13 cellular contexts compared by ENCODE assay signal in the genomic region with DNA sequence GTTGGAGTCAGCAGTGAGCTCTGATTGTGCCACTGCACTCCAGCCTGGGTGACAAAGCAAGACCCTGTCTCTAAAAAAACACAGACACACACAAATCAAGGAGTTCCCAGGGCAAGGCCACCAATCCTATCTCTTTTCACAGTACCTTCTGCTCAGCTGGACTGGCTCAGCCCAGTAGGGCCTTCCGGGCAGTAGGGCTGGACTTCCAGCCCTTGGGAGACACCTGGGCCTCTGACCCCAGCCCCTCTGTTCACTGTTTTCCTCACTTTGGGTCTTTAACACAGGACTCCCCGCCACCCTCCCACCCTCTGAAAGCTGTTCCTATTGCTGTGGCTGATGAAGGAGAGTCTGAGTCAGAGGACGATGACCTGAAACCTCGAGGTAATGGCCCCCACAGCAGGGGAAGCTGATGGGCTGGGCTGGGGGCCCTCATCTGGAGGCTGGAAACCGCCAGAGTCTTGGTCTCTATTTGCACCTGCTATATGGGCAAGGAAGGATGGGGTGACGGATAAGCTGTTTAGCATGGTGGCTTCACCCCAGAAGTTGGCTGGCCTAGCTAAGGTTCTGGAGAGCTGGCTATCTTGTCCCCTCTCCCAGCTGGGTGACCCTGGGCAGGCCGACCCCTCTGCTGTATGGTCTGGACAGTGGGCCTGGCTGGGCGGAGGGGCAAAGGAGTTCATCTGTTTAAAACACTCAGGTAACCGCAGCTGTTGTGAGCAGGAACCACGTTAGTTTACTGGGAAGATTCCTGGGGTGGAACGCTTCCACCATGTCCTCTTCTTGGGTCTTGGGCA. TPM values are rescaled to one million over a fixed set of nuclear protein-coding genes. Genes with fewer than 3 reads are reported as not detected.
DNase-seq lines count a peak whose midpoint lies in the region; ATAC-seq and TF ChIP-seq lines count a peak whose summit lies in the region.
"Had no signal": no experiment of that assay in that cellular context is flagged by ENCODE, and none has a peak within 500 bp of the region (broad histone marks: within the 10 kb centered on the region; RNA-seq: fewer than 3 reads in every experiment).

No MANE protein-coding gene starts in this region.

- no TSS peak for BruUV-seq in Caco-2 (replicated peaks; lab: Mats Ljungman, UMichigan)

- CTCF ChIA-PET in activated CD4-positive, alpha-beta memory T cell treated with anti-CD3 and anti-CD28 coated beads for 36 hours (lab: Charles Lee), result interaction anchor here (0.6 to 1.5 kb wide), 6 partner anchors 8 to 220 kb away, joined by 3 to 4 read pairs (median 3); no protein-coding TSS in a partner anchor
- CTCF ChIA-PET in Caco-2 (lab: Charles Lee), result interaction anchor here (0.6 kb wide), 1 partner anchor 705 kb away, joined by 4 read pairs; no protein-coding TSS in a partner anchor

- H3K4me2 ChIP-seq in BLaER1 treated with 17β-estradiol and CSF1 and Interleukin-3, amounts not matched to agents 10 nM and 100 nM, result peak overlapping the region in 8 of 11 experiments; percentile 65 to 85 (median 76); a peak in 12 of 22 replicates

- peak overlapping the region in 6 of 11 experiments; percentile 9 to 86 (median 76); a peak in 9 of 22 replicates for H3K27ac ChIP-seq in BLaER1 treated with 17β-estradiol and CSF1 and Interleukin-3, amounts not matched to agents 10 nM and 100 nM
- H3K27ac ChIP-seq: 22Rv1 had no signal

- no peaks in the 10 kb centered on the region for H3K9me3 Mint-ChIP-seq in activated CD4-positive, alpha-beta memory T cell treated with anti-CD3 and anti-CD28 coated beads for 36 hours
- no peaks in the 10 kb centered on the region for H3K9me3 Mint-ChIP-seq in activated naive CD8-positive, alpha-beta T cell treated with anti-CD3 and anti-CD28 coated beads, Interleukin-2, amount 10 ng/mL, durations not matched to agents 7 days and 5 days
- no peaks in the 10 kb centered on the region for H3K9me3 Mint-ChIP-seq in Caco-2 (ENCODE audit: unreplicated experiment)

- no peak for TF ChIP-seq CTCF in Caco-2 (IDR thresholded peaks at IDR 0.05; ENCODE audit: insufficient read depth in 1 of 2, low read depth in 1 of 2, low read length in 1 of 2, severe bottlenecking in 1 of 2, unreplicated experiment in 1 of 2)

- POLR2A ChIA-PET in activated CD4-positive, alpha-beta memory T cell treated with anti-CD3 and anti-CD28 coated beads for 36 hours (lab: Charles Lee), result interaction anchor here (0.7 to 1.4 kb wide), 3 partner anchors 9 to 173 kb away, joined by 3 to 5 read pairs (median 3); no protein-coding TSS in a partner anchor
- POLR2A ChIA-PET in activated naive CD8-positive, alpha-beta T cell treated with anti-CD3 and anti-CD28 coated beads, Interleukin-2, amount 10 ng/mL, durations not matched to agents 7 days and 5 days (lab: Charles Lee), result interaction anchor here (0.7 to 12.4 kb wide), 5 partner anchors 10 to 27 kb away, joined by 3 to 173 read pairs (median 4); no protein-coding TSS in a partner anchor
- POLR2A ChIA-PET in Caco-2 (lab: Charles Lee), result no interaction called here

- DNase-seq in NK-92 treated with Interleukin-12 subunit alpha and Interleukin-12 subunit beta, amount 100 ng/mL, for 24 hours (lab: John Stamatoyannopoulos, UW), result peak; percentile 25
- no peak for DNase-seq in NK-92 (lab: John Stamatoyannopoulos, UW; ENCODE audit: unreplicated experiment)
- peak; percentile 67 for DNase-seq in activated CD4-positive, alpha-beta memory T cell treated with anti-CD3 and anti-CD28 coated beads for 36 hours
- no peak for DNase-seq in activated naive CD8-positive, alpha-beta T cell treated with anti-CD3 and anti-CD28 coated beads, Interleukin-2, amount 10 ng/mL, durations not matched to agents 7 days and 5 days
- DNase-seq in cerebellum (ENCODE audit: low spot score), result no peak
- DNase-seq in Caco-2, result no peak
- DNase-seq in dedifferentiated amniotic fluid mesenchymal stem cell (ENCODE audit: extremely low spot score), result no peak
- DNase-seq: dermis blood vessel endothelial cell, foreskin fibroblast, NCI-H524, SW 1271 had no signal

- peaks cover 0 to 2% (median 0%) of the 10 kb centered on the region in 11 experiments; a peak in 1 of 22 replicates for H4K20me1 ChIP-seq in BLaER1 treated with 17β-estradiol and CSF1 and Interleukin-3, amounts not matched to agents 10 nM and 100 nM

- H3K4me1 Mint-ChIP-seq in activated CD4-positive, alpha-beta memory T cell treated with anti-CD3 and anti-CD28 coated beads for 36 hours (ENCODE audit: low read depth), result peaks cover 52% of the 10 kb centered on the region
- peaks cover 56% of the 10 kb centered on the region for H3K4me1 Mint-ChIP-seq in activated naive CD8-positive, alpha-beta T cell treated with anti-CD3 and anti-CD28 coated beads, Interleukin-2, amount 10 ng/mL, durations not matched to agents 7 days and 5 days
- H3K4me1 Mint-ChIP-seq in Caco-2 (ENCODE audit: low read depth, unreplicated experiment), result no peaks in the 10 kb centered on the region

- intact Hi-C loops in activated CD4-positive, alpha-beta memory T cell treated with anti-CD3 and anti-CD28 coated beads for 36 hours (cut with micrococcal nuclease), result loop anchor here (2.0 to 5.0 kb wide), 2 partner anchors 22 to 39 kb away; a partner anchor contains a TSS
- intact Hi-C loops in Caco-2 (cut with micrococcal nuclease; ENCODE audit: unreplicated experiment), result no loop called here

- no peak overlapping the region for H3K4me3 Mint-ChIP-seq in activated CD4-positive, alpha-beta memory T cell treated with anti-CD3 and anti-CD28 coated beads for 36 hours
- peak overlapping the region; percentile 39 for H3K4me3 Mint-ChIP-seq in activated naive CD8-positive, alpha-beta T cell treated with anti-CD3 and anti-CD28 coated beads, Interleukin-2, amount 10 ng/mL, durations not matched to agents 7 days and 5 days
- H3K4me3 Mint-ChIP-seq in Caco-2 (ENCODE audit: unreplicated experiment), result no peak overlapping the region

- H3K9me3 ChIP-seq in BLaER1 treated with 17β-estradiol and CSF1 and Interleukin-3, amounts not matched to agents 10 nM and 100 nM (replicated peaks in 1 of 11), result no peaks in the 10 kb centered on the region
- no peaks in the 10 kb centered on the region for H3K9me3 ChIP-seq in Caco-2

- ATAC-seq in activated naive CD8-positive, alpha-beta T cell treated with anti-CD3 and anti-CD28 coated beads, Interleukin-2, amount 10 ng/mL, durations not matched to agents 7 days and 5 days (ENCODE audit: low read depth), result no peak

- H3K36me3 Mint-ChIP-seq in activated CD4-positive, alpha-beta memory T cell treated with anti-CD3 and anti-CD28 coated beads for 36 hours, result peaks cover 40% of the 10 kb centered on the region
- H3K36me3 Mint-ChIP-seq in activated naive CD8-positive, alpha-beta T cell treated with anti-CD3 and anti-CD28 coated beads, Interleukin-2, amount 10 ng/mL, durations not matched to agents 7 days and 5 days, result peaks cover 54% of the 10 kb centered on the region
- H3K36me3 Mint-ChIP-seq in Caco-2 (ENCODE audit: insufficient read depth, unreplicated experiment), result peaks cover 11% of the 10 kb centered on the region

- H3K4me1 ChIP-seq in BLaER1 treated with 17β-estradiol and CSF1 and Interleukin-3, amounts not matched to agents 10 nM and 100 nM, result peaks cover 12 to 63% (median 60%) of the 10 kb centered on the region in 10 experiments
- H3K4me1 ChIP-seq in Caco-2, result no peaks in the 10 kb centered on the region

- no peak overlapping the region for H3K4me3 ChIP-seq in BLaER1 treated with 17β-estradiol and CSF1 and Interleukin-3, amounts not matched to agents 10 nM and 100 nM
- no peak overlapping the region for H3K4me3 ChIP-seq in Caco-2 (ENCODE audit: low read depth, low read length)

- peak overlapping the region; percentile 89 for H3K27ac Mint-ChIP-seq in activated CD4-positive, alpha-beta memory T cell treated with anti-CD3 and anti-CD28 coated beads for 36 hours
- peak overlapping the region; percentile 84 for H3K27ac Mint-ChIP-seq in activated naive CD8-positive, alpha-beta T cell treated with anti-CD3 and anti-CD28 coated beads, Interleukin-2, amount 10 ng/mL, durations not matched to agents 7 days and 5 days
- H3K27ac Mint-ChIP-seq in Caco-2 (ENCODE audit: unreplicated experiment), result no peak overlapping the region

- no peaks in the 10 kb centered on the region for H3K27me3 ChIP-seq in BLaER1 treated with 17β-estradiol and CSF1 and Interleukin-3, amounts not matched to agents 10 nM and 100 nM
- no peaks in the 10 kb centered on the region for H3K27me3 ChIP-seq in Caco-2 (replicated peaks; ENCODE audit: control insufficient read depth, insufficient read depth, low read length)

- peaks cover 32 to 62% (median 50%) of the 10 kb centered on the region in 11 experiments for H3K36me3 ChIP-seq in BLaER1 treated with 17β-estradiol and CSF1 and Interleukin-3, amounts not matched to agents 10 nM and 100 nM
- H3K36me3 ChIP-seq in Caco-2 (ENCODE audit: control insufficient read depth, insufficient read depth, low read length), result no peaks in the 10 kb centered on the region

- no peaks in the 10 kb centered on the region for H3K27me3 Mint-ChIP-seq in activated CD4-positive, alpha-beta memory T cell treated with anti-CD3 and anti-CD28 coated beads for 36 hours
- no peaks in the 10 kb centered on the region for H3K27me3 Mint-ChIP-seq in activated naive CD8-positive, alpha-beta T cell treated with anti-CD3 and anti-CD28 coated beads, Interleukin-2, amount 10 ng/mL, durations not matched to agents 7 days and 5 days
- H3K27me3 Mint-ChIP-seq in Caco-2 (ENCODE audit: insufficient read depth, unreplicated experiment), result no peaks in the 10 kb centered on the region

- H3K9ac ChIP-seq in BLaER1 treated with 17β-estradiol and CSF1 and Interleukin-3, amounts not matched to agents 10 nM and 100 nM, result peak overlapping the region in 4 of 11 experiments; percentile 18 to 52 (median 46); a peak in 4 of 22 replicates

RNA-seq across cellular contexts. Expression of a gene that starts 25.6 kb away (rescaled TPM):
- 10 to 100 TPM; 51.6 to 55.3 TPM for total RNA-seq in activated CD4-positive, alpha-beta memory T cell treated with anti-CD3 and anti-CD28 coated beads for 36 hours
- 100 to 1,000 TPM; 107 to 111 TPM for total RNA-seq in activated naive CD8-positive, alpha-beta T cell treated with anti-CD3 and anti-CD28 coated beads, Interleukin-2, amount 10 ng/mL, durations not matched to agents 7 days and 5 days
- 11.1 TPM for total RNA-seq in cerebellum
- 13.9 and 16.5 TPM in 2 replicates for total RNA-seq in Caco-2 (2022)

RNA-seq across cellular contexts. Expression of a gene that starts 25.8 kb away (rescaled TPM):
- total RNA-seq in activated CD4-positive, alpha-beta memory T cell treated with anti-CD3 and anti-CD28 coated beads for 36 hours, result 10 to 100 TPM; 43.6 to 47.0 TPM
- 10 to 100 TPM; 71.4 to 73.4 TPM for total RNA-seq in activated naive CD8-positive, alpha-beta T cell treated with anti-CD3 and anti-CD28 coated beads, Interleukin-2, amount 10 ng/mL, durations not matched to agents 7 days and 5 days
- 21.0 TPM for total RNA-seq in cerebellum
- 38.3 and 44.1 TPM in 2 replicates for total RNA-seq in Caco-2 (2022)

RNA-seq across cellular contexts. Expression of a gene that starts 36.9 kb away (rescaled TPM):
- 10 to 100 TPM; 38.5 to 41.6 TPM for total RNA-seq in activated CD4-positive, alpha-beta memory T cell treated with anti-CD3 and anti-CD28 coated beads for 36 hours
- 10 to 100 TPM; 46.6 to 47.2 TPM for total RNA-seq in activated naive CD8-positive, alpha-beta T cell treated with anti-CD3 and anti-CD28 coated beads, Interleukin-2, amount 10 ng/mL, durations not matched to agents 7 days and 5 days
- 20.6 TPM for total RNA-seq in cerebellum
- 31.8 and 32.2 TPM in 2 replicates for total RNA-seq in Caco-2 (2022)

RNA-seq across cellular contexts. Expression of a gene that starts 57.9 kb away (rescaled TPM):
- 10 to 100 TPM; 20.6 to 23.0 TPM for total RNA-seq in activated CD4-positive, alpha-beta memory T cell treated with anti-CD3 and anti-CD28 coated beads for 36 hours
- total RNA-seq in activated naive CD8-positive, alpha-beta T cell treated with anti-CD3 and anti-CD28 coated beads, Interleukin-2, amount 10 ng/mL, durations not matched to agents 7 days and 5 days, result 10 to 100 TPM; 28.6 TPM
- total RNA-seq in cerebellum (31.8 TPM), Caco-2 (2022) (22.8 and 28.0 TPM in 2 replicates)

Comparison
In these comparisons a context has a peak if more than half of its experiments do, and no peak if none do; other contexts are left out.
1. DNase-seq: peak in NK-92 treated with Interleukin-12 subunit alpha and Interleukin-12 subunit beta, amount 100 ng/mL, for 24 hours (single experiment) and activated CD4-positive, alpha-beta memory T cell treated with anti-CD3 and anti-CD28 coated beads for 36 hours (single experiment); none in NK-92 (single experiment), activated naive CD8-positive, alpha-beta T cell treated with anti-CD3 and anti-CD28 coated beads, Interleukin-2, amount 10 ng/mL, durations not matched to agents 7 days and 5 days (single experiment), cerebellum (single experiment), Caco-2 (0 of 2) and dedifferentiated amniotic fluid mesenchymal stem cell (single experiment).